In genomic region chr16:971582-971905, GRCh38 we compare ENCODE assay signal across 8 cellular contexts. TPM values are rescaled to one million over a fixed set of nuclear protein-coding genes. Genes with fewer than 3 reads are reported as not detected.
DNase-seq lines count a peak whose midpoint lies in the region; ATAC-seq and TF ChIP-seq lines count a peak whose summit lies in the region.

No MANE protein-coding gene starts in this region.

- peak overlapping the region; percentile 66 for H3K27ac Mint-ChIP-seq in CD4-positive, alpha-beta T cell
- no peak overlapping the region for H3K27ac Mint-ChIP-seq in neural progenitor cell

- peaks cover 21% of the 10 kb centered on the region for H4K20me1 ChIP-seq in neural progenitor cell (ENCODE audit: low read depth)

- no peaks in the 10 kb centered on the region for H3K9me3 ChIP-seq in CD4-positive, alpha-beta T cell (ENCODE audit: control insufficient read depth, low read length)
- H3K9me3 ChIP-seq in HEK293 (ENCODE audit: control insufficient read depth, insufficient read depth, low read depth, low read length) (no peaks in the 10 kb centered on the region), neural progenitor cell (ENCODE audit: low read depth) (no peaks in the 10 kb centered on the region)

- peaks cover 0 to 16% of the 10 kb centered on the region in 2 experiments; a peak in 1 of 3 replicates for H3K36me3 ChIP-seq in HEK293 (ENCODE audit: control insufficient read depth in 2 of 2, insufficient read depth in 1 of 2, low read length in 2 of 2)
- H3K36me3 ChIP-seq in neural progenitor cell, result no peaks in the 10 kb centered on the region

- peaks cover 28% of the 10 kb centered on the region for H3K4me1 Mint-ChIP-seq in CD4-positive, alpha-beta T cell (ENCODE audit: low read depth)
- H3K4me1 Mint-ChIP-seq in neural progenitor cell, result peaks cover 52% of the 10 kb centered on the region

- H3K27ac ChIP-seq in CD4-positive, alpha-beta T cell (ENCODE audit: low read depth, low read length), result no peak overlapping the region
- H3K27ac ChIP-seq in HEK293 (ENCODE audit: extremely low read depth, low read depth, low read length) (no peak overlapping the region), caudate nucleus (ENCODE audit: low read depth, low read length) (peak overlapping the region; percentile 98), neural progenitor cell (no peak overlapping the region)

- DNase-seq in CD4-positive, alpha-beta T cell, result no peak
- DNase-seq in caudate nucleus (lab: John Stamatoyannopoulos, UW) (no peak), neural progenitor cell (ENCODE audit: low spot score) (no peak), NCI-H748 treated with DMSO at 0.1 percent for 48 hours (lab: John Stamatoyannopoulos, UW) (no peak), DMS53 treated with DMSO at 0.1 percent for 48 hours (lab: John Stamatoyannopoulos, UW; ENCODE audit: unreplicated experiment) (no peak)
- no peak for DNase-seq in effector CD4-positive, alpha-beta T cell

- H3F3A ChIP-seq in neural progenitor cell (ENCODE audit: low read depth), result peaks cover 39% of the 10 kb centered on the region

- no peak overlapping the region for H3K9ac ChIP-seq in neural progenitor cell

- CTCF ChIA-PET in CD4-positive, alpha-beta T cell (lab: Charles Lee), result no interaction called here
- CTCF ChIA-PET in HEK293 (lab: Yijun Ruan, JAX), result interaction anchor here (0.5 kb wide), 1 partner anchor 187 kb away, joined by 5 read pairs; no protein-coding TSS in a partner anchor

- POLR2A ChIA-PET in CD4-positive, alpha-beta T cell (lab: Charles Lee), result interaction anchor here (1.7 to 3.2 kb wide), 2 partner anchors 9 to 26 kb away, joined by 6 to 24 read pairs; partner anchors contain the start of gene SOX8
- POLR2A ChIA-PET in HEK293 (lab: Yijun Ruan, JAX), result no interaction called here

- H3K9me3 Mint-ChIP-seq in CD4-positive, alpha-beta T cell, result no peaks in the 10 kb centered on the region
- H3K9me3 Mint-ChIP-seq in neural progenitor cell, result peaks cover 3% of the 10 kb centered on the region

- TF ChIP-seq CTCF in CD4-positive, alpha-beta T cell (IDR thresholded peaks at IDR 0.05), result no peak
- no peak for TF ChIP-seq CTCF in HEK293 (tag by site-specific recombination; IDR thresholded peaks at IDR 0.05)
- no peak for TF ChIP-seq CTCF in neural progenitor cell (IDR thresholded peaks at IDR 0.05)

- no peak overlapping the region for H2AFZ ChIP-seq in neural progenitor cell (replicated peaks)

- H3K36me3 Mint-ChIP-seq in CD4-positive, alpha-beta T cell (ENCODE audit: low read depth), result peaks cover 13% of the 10 kb centered on the region
- peaks cover 3% of the 10 kb centered on the region for H3K36me3 Mint-ChIP-seq in neural progenitor cell

- no peak overlapping the region for H3K4me3 ChIP-seq in HEK293 (ENCODE audit: low read depth, low read length)
- H3K4me3 ChIP-seq in neural progenitor cell, result no peak overlapping the region

- no peaks in the 10 kb centered on the region for H3K27me3 Mint-ChIP-seq in CD4-positive, alpha-beta T cell
- H3K27me3 Mint-ChIP-seq in neural progenitor cell (ENCODE audit: insufficient read depth, low read depth), result peaks cover 20% of the 10 kb centered on the region

- intact Hi-C loops in CD4-positive, alpha-beta T cell (cut with DNase I, micrococcal nuclease), result loop anchor here in 1 of 2 experiments (1.0 to 5.0 kb wide), 3 partner anchors 9 to 181 kb away; partner anchors contain the start of gene CACNA1H

- H3K4me1 ChIP-seq in HEK293 (ENCODE audit: control insufficient read depth, insufficient read depth, low read length) (peaks cover 7% of the 10 kb centered on the region; the same call in 1 of the 2 replicates), neural progenitor cell (peaks cover 26% of the 10 kb centered on the region)

- peak overlapping the region; percentile 90 for H3K4me3 Mint-ChIP-seq in CD4-positive, alpha-beta T cell
- peak overlapping the region; percentile 82 for H3K4me3 Mint-ChIP-seq in neural progenitor cell

- H3K4me2 ChIP-seq in neural progenitor cell, result peak overlapping the region; percentile 69

- no peaks in the 10 kb centered on the region for H3K79me2 ChIP-seq in neural progenitor cell (ENCODE audit: low read depth)

- no peaks in the 10 kb centered on the region for H3K27me3 ChIP-seq in CD4-positive, alpha-beta T cell (ENCODE audit: control insufficient read depth, insufficient read depth, low read length)
- peaks cover 21% of the 10 kb centered on the region for H3K27me3 ChIP-seq in neural progenitor cell

- no peak for ATAC-seq in CD4-positive, alpha-beta T cell (ENCODE audit: poor library complexity)
- no peak for ATAC-seq in HG03159 (IDR thresholded peaks at IDR 0.05; ENCODE audit: unreplicated experiment)

TF ChIP-seq in HEK293, 187 proteins besides CTCF, POLR2A, EP300 and RAD21:
- TF ChIP-seq EGR2 (tag by site-specific recombination; IDR thresholded peaks at IDR 0.05; ENCODE audit: low read depth), result no peak
- TF ChIP-seq, protein P1, sequence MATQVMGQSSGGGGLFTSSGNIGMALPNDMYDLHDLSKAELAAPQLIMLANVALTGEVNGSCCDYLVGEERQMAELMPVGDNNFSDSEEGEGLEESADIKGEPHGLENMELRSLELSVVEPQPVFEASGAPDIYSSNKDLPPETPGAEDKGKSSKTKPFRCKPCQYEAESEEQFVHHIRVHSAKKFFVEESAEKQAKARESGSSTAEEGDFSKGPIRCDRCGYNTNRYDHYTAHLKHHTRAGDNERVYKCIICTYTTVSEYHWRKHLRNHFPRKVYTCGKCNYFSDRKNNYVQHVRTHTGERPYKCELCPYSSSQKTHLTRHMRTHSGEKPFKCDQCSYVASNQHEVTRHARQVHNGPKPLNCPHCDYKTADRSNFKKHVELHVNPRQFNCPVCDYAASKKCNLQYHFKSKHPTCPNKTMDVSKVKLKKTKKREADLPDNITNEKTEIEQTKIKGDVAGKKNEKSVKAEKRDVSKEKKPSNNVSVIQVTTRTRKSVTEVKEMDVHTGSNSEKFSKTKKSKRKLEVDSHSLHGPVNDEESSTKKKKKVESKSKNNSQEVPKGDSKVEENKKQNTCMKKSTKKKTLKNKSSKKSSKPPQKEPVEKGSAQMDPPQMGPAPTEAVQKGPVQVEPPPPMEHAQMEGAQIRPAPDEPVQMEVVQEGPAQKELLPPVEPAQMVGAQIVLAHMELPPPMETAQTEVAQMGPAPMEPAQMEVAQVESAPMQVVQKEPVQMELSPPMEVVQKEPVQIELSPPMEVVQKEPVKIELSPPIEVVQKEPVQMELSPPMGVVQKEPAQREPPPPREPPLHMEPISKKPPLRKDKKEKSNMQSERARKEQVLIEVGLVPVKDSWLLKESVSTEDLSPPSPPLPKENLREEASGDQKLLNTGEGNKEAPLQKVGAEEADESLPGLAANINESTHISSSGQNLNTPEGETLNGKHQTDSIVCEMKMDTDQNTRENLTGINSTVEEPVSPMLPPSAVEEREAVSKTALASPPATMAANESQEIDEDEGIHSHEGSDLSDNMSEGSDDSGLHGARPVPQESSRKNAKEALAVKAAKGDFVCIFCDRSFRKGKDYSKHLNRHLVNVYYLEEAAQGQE (tag by site-specific recombination; IDR thresholded peaks at IDR 0.05), result no peak
- no peak for TF ChIP-seq ZNF837 (tag by site-specific recombination; IDR thresholded peaks at IDR 0.05)
- TF ChIP-seq PRDM2 (tag by site-specific recombination; IDR thresholded peaks at IDR 0.05; ENCODE audit: borderline replicate concordance), result peak; percentile 13; the same call in 1 of the 2 replicates
- no peak for TF ChIP-seq SP3 (tag by site-specific recombination; IDR thresholded peaks at IDR 0.05)
- TF ChIP-seq REPIN1 (tag by site-specific recombination; IDR thresholded peaks at IDR 0.05; ENCODE audit: low read depth), result no peak
- TF ChIP-seq ZNF114 (tag by site-specific recombination; IDR thresholded peaks at IDR 0.05), result no peak

RNA-seq across cellular contexts. Expression of gene LMF1, which starts 0.8 kb away (rescaled TPM):
- 10 to 100 TPM; 26.8 to 27.6 TPM for total RNA-seq in CD4-positive, alpha-beta T cell
- total RNA-seq in neural progenitor cell (ENCODE audit: low replicate concordance), result 3.4 and 26.8 TPM in 2 replicates

RNA-seq across cellular contexts. Expression of gene SOX8, which starts 10.0 kb away (rescaled TPM):
- 1 to 10 TPM; 1.4 to 2.3 TPM for total RNA-seq in CD4-positive, alpha-beta T cell
- 0.75 and 3.0 TPM in 2 replicates for total RNA-seq in neural progenitor cell (ENCODE audit: low replicate concordance)
